Comparison of ENCODE assay signal across 22 cellular contexts in genomic region chr18:61847164-61847791, GRCh38. TPM values are rescaled to one million over a fixed set of nuclear protein-coding genes. Genes with fewer than 3 reads are reported as not detected.
DNase-seq lines count a peak whose midpoint lies in the region; ATAC-seq, FAIRE-seq and TF ChIP-seq lines count a peak whose summit lies in the region.
"Had no signal": no experiment of that assay in that cellular context is flagged by ENCODE, and none has a peak within 500 bp of the region (broad histone marks: within the 10 kb centered on the region; RNA-seq: fewer than 3 reads in every experiment).

No MANE protein-coding gene starts in this region.

- no peak for FAIRE-seq in GM12892 (lab: Jason Lieb, UNC)
- FAIRE-seq: HepG2, K562 had no signal

- ATAC-seq in GM18907 (IDR thresholded peaks at IDR 0.05; ENCODE audit: unreplicated experiment) (peak; percentile 67), GM21717 (IDR thresholded peaks at IDR 0.05; ENCODE audit: unreplicated experiment) (peak; percentile 54), HG03432 (IDR thresholded peaks at IDR 0.05; ENCODE audit: unreplicated experiment) (peak; percentile 61), sciatic nerve (no peak), GM21381 (IDR thresholded peaks at IDR 0.05; ENCODE audit: unreplicated experiment) (no peak)
- ATAC-seq: GM23338, HepG2, K562 had no signal

- intact Hi-C loops in sciatic nerve (cut with DNase I), result no loop called here

- DNase-seq in sciatic nerve (ENCODE audit: low spot score) (no peak), GM12892 (ENCODE audit: insufficient read length) (no peak), DMS114 treated with DMSO at 0.1 percent for 48 hours (lab: John Stamatoyannopoulos, UW; ENCODE audit: unreplicated experiment) (no peak)
- DNase-seq: CD4-positive, alpha-beta T cell; DMS153; NCI-H1092; NCI-H1436; NCI-H1930; NCI-H2227 treated with DMSO at 0.1 percent for 48 hours; NCI-H510A; PC-9; RPMI8226; SHP77; SW 1271 had no signal

- TF ChIP-seq POLR2A in GM12892 (IDR thresholded peaks at IDR 0.05; ENCODE audit: low read depth, low read length), result no peak

RNA-seq across cellular contexts. Expression of gene RNF152, which starts 45.5 kb away (rescaled TPM):
- total RNA-seq in sciatic nerve, result 13.3 TPM
- not detected for polyA plus RNA-seq in GM12892 (2012; ENCODE audit: missing spikeins)
- total RNA-seq: HepG2, HT-29, PC-9 had no signal

Comparison
In these comparisons a context has a peak if more than half of its experiments do, and no peak if none do; other contexts are left out.
1. ATAC-seq: peak in GM18907 (single experiment), GM21717 (single experiment) and HG03432 (single experiment); none in sciatic nerve (single experiment) and GM21381 (single experiment).